In genomic region chr4:172692701-172693100, GRCh38 we compare ENCODE assay signal across 1 cellular context.
TF ChIP-seq lines count a peak whose summit lies in the region.

No MANE protein-coding gene starts in this region.

TF ChIP-seq in SK-N-SH, 30 proteins besides CTCF, POLR2A, EP300 and RAD21 (continued from another document):
- no peak for TF ChIP-seq ZBTB33 (IDR thresholded peaks at IDR 0.05; ENCODE audit: borderline replicate concordance, low read depth)
